Comparison of ENCODE assay signal across 9 cellular contexts in the genomic region with DNA sequence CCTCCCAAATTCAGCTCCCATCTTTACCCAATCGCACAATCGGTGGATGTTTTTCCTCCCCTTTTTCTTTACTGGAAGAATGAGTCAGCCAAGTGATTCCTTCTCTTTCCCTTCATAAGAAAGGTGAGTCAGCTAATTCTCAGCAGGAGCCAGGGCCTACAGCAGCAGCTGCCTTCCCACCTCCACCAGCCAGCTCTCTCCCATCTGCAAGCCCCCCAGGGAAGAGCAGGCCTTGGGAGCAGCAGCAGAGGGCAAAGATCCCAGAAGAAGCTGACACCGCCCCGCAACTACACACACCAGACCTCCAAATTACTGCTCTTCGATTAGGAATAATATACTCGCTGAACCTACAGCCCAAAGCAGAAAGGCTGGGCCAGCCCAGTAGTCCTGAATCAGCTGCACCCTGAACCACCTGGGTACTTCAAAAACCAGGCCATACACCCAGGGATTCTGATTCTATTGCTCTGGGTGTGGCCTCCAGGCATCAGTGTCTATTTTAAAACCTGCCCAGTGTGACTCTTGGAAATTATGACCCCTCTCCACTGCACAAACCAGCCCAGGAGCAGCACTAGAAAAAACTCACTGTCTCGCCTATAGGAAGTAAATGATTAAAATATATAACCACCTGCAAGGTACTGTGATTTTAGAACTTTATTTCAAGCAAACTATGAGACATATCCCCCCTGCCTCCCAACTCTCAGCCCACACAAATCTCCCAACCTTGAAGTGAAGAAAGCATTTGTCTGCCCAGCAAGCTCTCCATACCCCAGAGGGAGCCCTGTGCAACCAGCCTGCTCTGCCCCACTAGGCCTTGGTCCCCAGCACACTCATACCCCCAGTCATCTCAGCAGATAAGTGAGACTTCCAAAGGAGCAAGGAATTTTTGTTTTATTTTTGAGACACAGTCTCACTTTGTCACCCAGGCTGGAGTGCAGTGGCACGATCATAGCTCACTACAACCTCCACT. TPM values are rescaled to one million over a fixed set of nuclear protein-coding genes. Genes with fewer than 3 reads are reported as not detected.
A peak's percentile ranks its signal among the peaks of the same experiment; 100 is the strongest.
DNase-seq lines count a peak whose midpoint lies in the region; ATAC-seq, FAIRE-seq and TF ChIP-seq lines count a peak whose summit lies in the region.
"Had no signal": no experiment of that assay in that cellular context is flagged by ENCODE, and none has a peak within 500 bp of the region (broad histone marks: within the 10 kb centered on the region; RNA-seq: fewer than 3 reads in every experiment).

No MANE protein-coding gene starts in this region.

- H4K20me1 ChIP-seq in astrocyte (ENCODE audit: insufficient read depth, low read length) = peaks cover 20% of the 10 kb centered on the region
- no peaks in the 10 kb centered on the region for H4K20me1 ChIP-seq in keratinocyte (ENCODE audit: control insufficient read depth, extremely low read depth, insufficient read depth, low read length)
- H4K20me1 ChIP-seq in Karpas-422 (ENCODE audit: insufficient read depth, low read depth, low read length) = peaks cover 7% of the 10 kb centered on the region; the same call in 1 of the 2 replicates

- no peak for TF ChIP-seq EP300 in A549 (IDR thresholded peaks at IDR 0.05)

- H3K9me3 ChIP-seq in A549 (no peaks in the 10 kb centered on the region), astrocyte (ENCODE audit: insufficient read depth, low read depth, low read length) (no peaks in the 10 kb centered on the region), keratinocyte (ENCODE audit: control insufficient read depth, low read depth, low read length) (no peaks in the 10 kb centered on the region), Karpas-422 (ENCODE audit: low read length) (no peaks in the 10 kb centered on the region)

- H2AFZ ChIP-seq in astrocyte (ENCODE audit: low read depth, low read length) (peak overlapping the region; percentile 57), keratinocyte (ENCODE audit: control insufficient read depth, low read length) (peak overlapping the region; percentile 68), Karpas-422 (ENCODE audit: low read length) (no peak overlapping the region)

- dilution Hi-C loops in keratinocyte (cut with MboI; ENCODE audit: extremely low pct_ligation_motif_present, low sequenced_read_pairs) = no loop called here

- peak in 1 of 2 experiments; percentile 11; a peak in 1 of 5 replicates for TF ChIP-seq RAD21 in A549 (conservative IDR thresholded peaks at IDR 0.05 in 1 of 2, IDR thresholded peaks at IDR 0.05 in 1 of 2)

- H3K36me3 ChIP-seq in astrocyte (ENCODE audit: insufficient read depth, low read length) (peaks cover 3% of the 10 kb centered on the region), keratinocyte (ENCODE audit: control insufficient read depth in 2 of 2, extremely low read depth in 1 of 2, insufficient read depth in 2 of 2, low read length in 2 of 2) (peaks cover 0 to 3% of the 10 kb centered on the region in 2 experiments), Karpas-422 (ENCODE audit: insufficient read depth, low read length) (no peaks in the 10 kb centered on the region)

- H3K9me3 Mint-ChIP-seq in astrocyte (ENCODE audit: unreplicated experiment) = no peaks in the 10 kb centered on the region
- H3K9me3 Mint-ChIP-seq: activated naive CD4-positive, alpha-beta T cell treated with anti-CD3 and anti-CD28 coated beads, Interleukin-2, amount 50 U/mL, for 24 hours had no signal

- peaks cover 7% of the 10 kb centered on the region for H3K36me3 Mint-ChIP-seq in astrocyte (ENCODE audit: low read depth, unreplicated experiment)
- H3K36me3 Mint-ChIP-seq: activated naive CD4-positive, alpha-beta T cell treated with anti-CD3 and anti-CD28 coated beads, Interleukin-2, amount 50 U/mL, for 24 hours had no signal

- CTCF ChIA-PET in A549 (lab: Yijun Ruan, JAX) = interaction anchor here (1.4 to 4.4 kb wide), 9 partner anchors 9 to 113 kb away, joined by 3 to 23 read pairs (median 5); no protein-coding TSS in a partner anchor

- peak; percentile 62 to 77 for DNase-seq in A549 (ENCODE audit: low read depth in 1 of 2, low spot score in 1 of 2)
- peak; percentile 38 for DNase-seq in HFF-Myc (ENCODE audit: extremely low read depth, low read depth)
- peak; percentile 87 for DNase-seq in astrocyte (ENCODE audit: low read depth)
- DNase-seq in keratinocyte (ENCODE audit: low read depth, low spot score) = no peak
- no peak for DNase-seq in COLO829 (ENCODE audit: low spot score)
- DNase-seq in Karpas-422 = no peak

- H3K79me2 ChIP-seq in astrocyte (ENCODE audit: insufficient read depth, low read length) (peaks cover 75% of the 10 kb centered on the region), keratinocyte (ENCODE audit: control insufficient read depth, insufficient read depth, low read length) (peaks cover 4% of the 10 kb centered on the region), Karpas-422 (ENCODE audit: low read length) (no peaks in the 10 kb centered on the region)

- TF ChIP-seq CTCF in A549 (IDR thresholded peaks at IDR 0.05) (no peak), HFF-Myc (IDR thresholded peaks at IDR 0.05; ENCODE audit: low read depth, low read length, missing control alignments) (no peak), astrocyte (IDR thresholded peaks at IDR 0.05; ENCODE audit: insufficient read depth, low read depth, low read length) (no peak), keratinocyte (optimal IDR thresholded peaks at IDR 0.05 in 1 of 3, IDR thresholded peaks at IDR 0.05 in 1 of 3, conservative IDR thresholded peaks at IDR 0.05 in 1 of 3; ENCODE audit: extremely low read depth in 1 of 3, insufficient read depth in 2 of 3, low read length in 3 of 3) (no peak)

- no peak for TF ChIP-seq POLR2A in A549 (IDR thresholded peaks at IDR 0.05; ENCODE audit: low read length)

- H3K27me3 ChIP-seq in astrocyte (ENCODE audit: insufficient read depth, low read length) (no peaks in the 10 kb centered on the region), keratinocyte (ENCODE audit: control insufficient read depth, extremely low read depth, insufficient read depth, low read length) (no peaks in the 10 kb centered on the region), Karpas-422 (ENCODE audit: low read length) (no peaks in the 10 kb centered on the region)

- peak overlapping the region; percentile 71 for H3K4me3 Mint-ChIP-seq in astrocyte (ENCODE audit: unreplicated experiment)
- H3K4me3 Mint-ChIP-seq: activated naive CD4-positive, alpha-beta T cell treated with anti-CD3 and anti-CD28 coated beads, Interleukin-2, amount 50 U/mL, for 24 hours had no signal

- H3K4me2 ChIP-seq in A549 (peak overlapping the region; percentile 83), astrocyte (ENCODE audit: low read length) (peak overlapping the region; percentile 83), keratinocyte (ENCODE audit: control insufficient read depth, extremely low read depth, insufficient read depth, low read depth, low read length) (peak overlapping the region; percentile 65), Karpas-422 (ENCODE audit: low read depth, low read length, poor library complexity, severe bottlenecking) (no peak overlapping the region)

- no peaks in the 10 kb centered on the region for H3K27me3 Mint-ChIP-seq in astrocyte (ENCODE audit: low read depth, unreplicated experiment)
- H3K27me3 Mint-ChIP-seq: activated naive CD4-positive, alpha-beta T cell treated with anti-CD3 and anti-CD28 coated beads, Interleukin-2, amount 50 U/mL, for 24 hours had no signal

- H3K4me3 ChIP-seq in A549 = peak overlapping the region; percentile 12; the same call in 1 of the 3 replicates
- no peak overlapping the region for H3K4me3 ChIP-seq in HFF-Myc (replicated peaks; ENCODE audit: low read depth, low read length)
- H3K4me3 ChIP-seq in astrocyte (ENCODE audit: insufficient read depth, low read depth, low read length) = peak overlapping the region; percentile 54
- peak overlapping the region in 1 of 3 experiments; percentile 13 for H3K4me3 ChIP-seq in keratinocyte (ENCODE audit: control insufficient read depth in 2 of 3, extremely low read depth in 1 of 3, insufficient read depth in 2 of 3, low read depth in 1 of 3, low read length in 3 of 3)
- H3K4me3 ChIP-seq in Karpas-422 (ENCODE audit: low read length) = no peak overlapping the region

- H3K9me2 ChIP-seq in Karpas-422 (replicated peaks; ENCODE audit: insufficient read depth, low read length) = no peaks in the 10 kb centered on the region

- WGBS in A549 (ENCODE audit: missing lambda C conversion rate) = 17% methylated on average over 8 of the region's 8 CpGs

- ATAC-seq in A549 (peak; percentile 93 to 96), HG03045 (IDR thresholded peaks at IDR 0.05; ENCODE audit: unreplicated experiment) (no peak), GM19328 (IDR thresholded peaks at IDR 0.05; ENCODE audit: unreplicated experiment) (no peak)

- H3K4me1 ChIP-seq in A549 (peaks cover 52% of the 10 kb centered on the region), astrocyte (ENCODE audit: insufficient read depth, low read length) (peaks cover 29% of the 10 kb centered on the region), keratinocyte (ENCODE audit: control insufficient read depth, extremely low read depth, insufficient read depth, low read length) (peaks cover 30% of the 10 kb centered on the region), Karpas-422 (ENCODE audit: low read length) (no peaks in the 10 kb centered on the region)

- POLR2A ChIA-PET in A549 (lab: Yijun Ruan, JAX) = interaction anchor here (0.7 to 1.8 kb wide), 2 partner anchors 49 to 113 kb away, joined by 3 to 7 read pairs; a partner anchor contains a TSS

- FAIRE-seq in A549 (lab: Jason Lieb, UNC) (peak; percentile 70), astrocyte (lab: Jason Lieb, UNC) (peak; percentile 65), keratinocyte (lab: Jason Lieb, UNC) (no peak)

- H3K27ac ChIP-seq in A549 (peak overlapping the region; percentile 92 to 95), astrocyte (ENCODE audit: low read depth, low read length) (peak overlapping the region; percentile 92), keratinocyte (ENCODE audit: control insufficient read depth, insufficient read depth, low read length) (peak overlapping the region; percentile 69), Karpas-422 (ENCODE audit: low read length) (no peak overlapping the region)

- peak overlapping the region; percentile 69 for H3K9ac ChIP-seq in astrocyte (ENCODE audit: low read length)
- H3K9ac ChIP-seq in keratinocyte (ENCODE audit: control insufficient read depth, extremely low read depth, insufficient read depth, low read length) = peak overlapping the region; percentile 53
- H3K9ac ChIP-seq in Karpas-422 (ENCODE audit: low read length) = no peak overlapping the region

- H3K9me1 ChIP-seq in keratinocyte (ENCODE audit: control insufficient read depth, extremely low read depth, insufficient read depth, low read length) = no peaks in the 10 kb centered on the region

- peaks cover 33% of the 10 kb centered on the region for H3K4me1 Mint-ChIP-seq in astrocyte (ENCODE audit: low read depth, unreplicated experiment)

- H3K27ac Mint-ChIP-seq in astrocyte (ENCODE audit: unreplicated experiment) = peak overlapping the region; percentile 99
- H3K27ac Mint-ChIP-seq: activated naive CD4-positive, alpha-beta T cell treated with anti-CD3 and anti-CD28 coated beads, Interleukin-2, amount 50 U/mL, for 24 hours had no signal

RNA-seq across cellular contexts. Expression of a gene that starts 7.3 kb away (rescaled TPM):
- polyA plus RNA-seq in A549 (2011; rRNA removed) = 16.7 and 22.0 TPM in 2 replicates
- polyA plus RNA-seq in A549 (2012; cell fraction: cytosol; rRNA removed) = 19.8 and 21.7 TPM in 2 replicates
- polyA plus RNA-seq in A549 (2012; cell fraction: nucleus; rRNA removed) = 60.1 and 76.2 TPM in 2 replicates
- 18.2 to 20.4 TPM (median 19.6 TPM) in 3 replicates for polyA plus RNA-seq in A549 (2017; fragmentation: RNase III; extraction: RNeasy Plus Mini Kit Qiagen cat#74134 plus additional on column Dnase treatment)
- 32.2 and 41.1 TPM in 2 replicates for polyA minus RNA-seq in A549 (2011; rRNA and poly(A)+ RNA removed)
- 14.9 and 15.9 TPM in 2 replicates for total RNA-seq in astrocyte
- 5.1 to 9.9 TPM (median 6.3 TPM) in 3 replicates for polyA plus RNA-seq in keratinocyte
- 3.7 TPM for polyA plus RNA-seq in keratinocyte (2011; ENCODE audit: low read depth)
- polyA plus RNA-seq in keratinocyte (2011; cell fraction: cytosol; rRNA removed) = 3.3 and 4.8 TPM in 2 replicates
- 15.0 and 17.0 TPM in 2 replicates for polyA plus RNA-seq in keratinocyte (2011; cell fraction: nucleus; rRNA removed)
- 3.1 and 4.8 TPM in 2 replicates for polyA plus RNA-seq in keratinocyte (2012; ENCODE audit: low replicate concordance)
- polyA minus RNA-seq in keratinocyte = 6.9 to 20.5 TPM (median 7.4 TPM) in 3 replicates
- polyA minus RNA-seq in keratinocyte (2011; cell fraction: cytosol; rRNA and poly(A)+ RNA removed) = 6.1 TPM
- polyA minus RNA-seq in keratinocyte (2011; cell fraction: nucleus; rRNA and poly(A)+ RNA removed) = 9.0 and 10.0 TPM in 2 replicates
- total RNA-seq in Karpas-422 (2014; rRNA removed; shearing (Covaris generic); ENCODE audit: low replicate concordance) = 4.2 and 5.1 TPM in 2 replicates

RNA-seq across cellular contexts. Expression of a gene that starts 48.6 kb away (rescaled TPM):
- polyA plus RNA-seq in A549 (2011; rRNA removed) (21.6 and 30.8 TPM in 2 replicates), A549 (2017; fragmentation: RNase III; extraction: RNeasy Plus Mini Kit Qiagen cat#74134 plus additional on column Dnase treatment) (18.7 to 21.8 TPM (median 21.7 TPM) in 3 replicates), keratinocyte (39.7 to 41.2 TPM (median 40.1 TPM) in 3 replicates)
- polyA plus RNA-seq in A549 (2012; cell fraction: cytosol; rRNA removed) = 13.5 and 17.0 TPM in 2 replicates
- 16.9 and 20.7 TPM in 2 replicates for polyA plus RNA-seq in A549 (2012; cell fraction: nucleus; rRNA removed)
- polyA minus RNA-seq in A549 (2011; rRNA and poly(A)+ RNA removed) = 34.2 and 38.7 TPM in 2 replicates
- 56.0 and 70.5 TPM in 2 replicates for total RNA-seq in astrocyte
- polyA plus RNA-seq in keratinocyte (2011; ENCODE audit: low read depth) = 12.2 TPM
- 40.5 and 47.1 TPM in 2 replicates for polyA plus RNA-seq in keratinocyte (2011; cell fraction: cytosol; rRNA removed)
- 59.8 and 69.0 TPM in 2 replicates for polyA plus RNA-seq in keratinocyte (2011; cell fraction: nucleus; rRNA removed)
- 42.8 and 45.3 TPM in 2 replicates for polyA plus RNA-seq in keratinocyte (2012; ENCODE audit: low replicate concordance)
- 60.6 to 97.3 TPM (median 69.6 TPM) in 3 replicates for polyA minus RNA-seq in keratinocyte
- 43.2 TPM for polyA minus RNA-seq in keratinocyte (2011; cell fraction: cytosol; rRNA and poly(A)+ RNA removed)
- 36.5 and 54.3 TPM in 2 replicates for polyA minus RNA-seq in keratinocyte (2011; cell fraction: nucleus; rRNA and poly(A)+ RNA removed)
- total RNA-seq in Karpas-422 (2014; rRNA removed; shearing (Covaris generic); ENCODE audit: low replicate concordance) = 0.14 TPM in 1 of 2 replicates, not detected in the other

Comparison
In these comparisons a context has a peak if more than half of its experiments do, and no peak if none do; other contexts are left out.
1. ATAC-seq: peak in A549 (2 of 2); none in HG03045 (single experiment) and GM19328 (single experiment).
2. DNase-seq: peak in A549 (2 of 2), HFF-Myc (single experiment) and astrocyte (single experiment); none in keratinocyte (single experiment), COLO829 (single experiment) and Karpas-422 (single experiment).
3. H3K4me3 ChIP-seq: peak in A549 (single experiment) and astrocyte (single experiment); none in HFF-Myc (single experiment) and Karpas-422 (single experiment).
4. RNA of a gene that starts 48.6 kb away (total RNA-seq): 56.0 to 70.5 TPM in astrocyte; 0.14 TPM in Karpas-422; every median in the first group is over 10 times any median in the second.